ENCODE assay signal across 28 cellular contexts in genomic region chr11:113251281-113251680, GRCh38.
"Had no signal": no experiment of that assay in that cellular context is flagged by ENCODE, and none has a peak within 500 bp of the region (broad histone marks: within the 10 kb centered on the region; RNA-seq: fewer than 3 reads in every experiment).

No MANE protein-coding gene starts in this region.

- ATAC-seq: natural killer cell treated with Interleukin-12 subunit alpha and Interleukin-12 subunit beta and Interleukin-15 and Interleukin-18, amount 100 ng/mL, for 72 hours; pancreas; psoas muscle; right cardiac atrium; right lobe of liver; stimulated activated effector memory CD8-positive, alpha-beta T cell treated with anti-CD3 and anti-CD28 coated beads, Interleukin-12 subunit alpha, Interleukin-12 subunit beta, amount 100 ng/mL, for 72 hours; stimulated activated naive B cell treated with anti-CD40 and anti-IgM and Interleukin-4, amounts not matched to agents 10 μg/mL and 1 μg/mL and 100 μg/mL, for 72 hours had no signal

- H3K36me3 ChIP-seq: neutrophil, pancreas, right lobe of liver, sigmoid colon, thoracic aorta, thyroid gland, upper lobe of left lung, vagina had no signal

- H3K9me3 Mint-ChIP-seq: natural killer cell treated with Interleukin-12 subunit alpha and Interleukin-12 subunit beta and Interleukin-15 and Interleukin-18, amount 100 ng/mL, for 72 hours; nephron progenitor cell; neural crest cell; stimulated activated effector memory CD8-positive, alpha-beta T cell treated with anti-CD3 and anti-CD28 coated beads, Interleukin-12 subunit alpha, Interleukin-12 subunit beta, amount 100 ng/mL, for 72 hours; stimulated activated naive B cell treated with anti-CD40 and anti-IgM and Interleukin-4, amounts not matched to agents 10 μg/mL and 1 μg/mL and 100 μg/mL, for 72 hours; stimulated activated naive CD8-positive, alpha-beta T cell treated with anti-CD3 and anti-CD28 coated beads, Interleukin-15, Interleukin-2, amounts not matched to agents 100 ng/mL and 50 ng/mL, for 24 hours had no signal

- H3K9me3 ChIP-seq: neutrophil, pancreas, psoas muscle, right lobe of liver, sigmoid colon, stomach, thoracic aorta, thyroid gland, tibial nerve, upper lobe of left lung, vagina had no signal

- H3K27me3 ChIP-seq: pancreas, right lobe of liver, sigmoid colon, stomach, thyroid gland, tibial nerve, upper lobe of left lung, vagina had no signal

- H3K4me3 Mint-ChIP-seq: natural killer cell treated with Interleukin-12 subunit alpha and Interleukin-12 subunit beta and Interleukin-15 and Interleukin-18, amount 100 ng/mL, for 72 hours; nephron progenitor cell; neural crest cell; stimulated activated effector memory CD8-positive, alpha-beta T cell treated with anti-CD3 and anti-CD28 coated beads, Interleukin-12 subunit alpha, Interleukin-12 subunit beta, amount 100 ng/mL, for 72 hours; stimulated activated naive B cell treated with anti-CD40 and anti-IgM and Interleukin-4, amounts not matched to agents 10 μg/mL and 1 μg/mL and 100 μg/mL, for 72 hours; stimulated activated naive CD8-positive, alpha-beta T cell treated with anti-CD3 and anti-CD28 coated beads, Interleukin-15, Interleukin-2, amounts not matched to agents 100 ng/mL and 50 ng/mL, for 24 hours had no signal

- H3K4me1 ChIP-seq: pancreas, psoas muscle, right lobe of liver, stomach, upper lobe of left lung had no signal

- H3K27ac ChIP-seq: neutrophil, pancreas, psoas muscle, right lobe of liver, sigmoid colon, stomach, thoracic aorta, thyroid gland, tibial nerve, upper lobe of left lung, vagina had no signal

- H3K36me3 Mint-ChIP-seq: stimulated activated effector memory CD8-positive, alpha-beta T cell treated with anti-CD3 and anti-CD28 coated beads, Interleukin-12 subunit alpha, Interleukin-12 subunit beta, amount 100 ng/mL, for 72 hours; stimulated activated naive B cell treated with anti-CD40 and anti-IgM and Interleukin-4, amounts not matched to agents 10 μg/mL and 1 μg/mL and 100 μg/mL, for 72 hours had no signal

- DNase-seq: nephron progenitor cell; nucleus accumbens; pancreas; posterior cingulate gyrus; psoas muscle; right cardiac atrium; right lobe of liver; sigmoid colon; small intestine; stimulated activated CD4-positive, alpha-beta T cell treated with anti-CD3 and anti-CD28 coated beads, Interleukin-15, amount 100 ng/mL, for 24 hours; stimulated activated CD4-positive, alpha-beta T cell treated with anti-CD3 and anti-CD28 coated beads, Interleukin-2, amount 100 ng/mL, for 24 hours; stimulated activated CD4-positive, alpha-beta T cell treated with anti-CD3 and anti-CD28 coated beads, Interleukin-2, amount 100 ng/mL, for 48 hours; stimulated activated CD4-positive, alpha-beta T cell treated with anti-CD3 and anti-CD28 coated beads, Interleukin-4, amount 100 ng/mL, for 24 hours; stimulated activated naive B cell treated with anti-CD40 and anti-IgM and Interleukin-4, amounts not matched to agents 10 μg/mL and 1 μg/mL and 100 μg/mL, for 72 hours; stimulated activated naive CD4-positive, alpha-beta T cell treated with Interleukin-2 at 50 U/mL for 16 hours; stomach; thyroid gland; trophoblast cell; upper lobe of left lung had no signal

- H3K4me3 ChIP-seq: pancreas, psoas muscle, right lobe of liver, sigmoid colon, stomach, thoracic aorta, thyroid gland, tibial nerve, upper lobe of left lung, vagina had no signal

- H3K27me3 Mint-ChIP-seq: natural killer cell treated with Interleukin-12 subunit alpha and Interleukin-12 subunit beta and Interleukin-15 and Interleukin-18, amount 100 ng/mL, for 72 hours had no signal

- H3K4me1 Mint-ChIP-seq: stimulated activated effector memory CD8-positive, alpha-beta T cell treated with anti-CD3 and anti-CD28 coated beads, Interleukin-12 subunit alpha, Interleukin-12 subunit beta, amount 100 ng/mL, for 72 hours had no signal

- H3K27ac Mint-ChIP-seq: natural killer cell treated with Interleukin-12 subunit alpha and Interleukin-12 subunit beta and Interleukin-15 and Interleukin-18, amount 100 ng/mL, for 72 hours; nephron progenitor cell; progenitor cell of endocrine pancreas; stimulated activated effector memory CD8-positive, alpha-beta T cell treated with anti-CD3 and anti-CD28 coated beads, Interleukin-12 subunit alpha, Interleukin-12 subunit beta, amount 100 ng/mL, for 72 hours; stimulated activated naive B cell treated with anti-CD40 and anti-IgM and Interleukin-4, amounts not matched to agents 10 μg/mL and 1 μg/mL and 100 μg/mL, for 72 hours; stimulated activated naive CD8-positive, alpha-beta T cell treated with anti-CD3 and anti-CD28 coated beads, Interleukin-15, Interleukin-2, amounts not matched to agents 100 ng/mL and 50 ng/mL, for 24 hours had no signal
